Comparison of ENCODE assay signal across 9 cellular contexts in the genomic region with DNA sequence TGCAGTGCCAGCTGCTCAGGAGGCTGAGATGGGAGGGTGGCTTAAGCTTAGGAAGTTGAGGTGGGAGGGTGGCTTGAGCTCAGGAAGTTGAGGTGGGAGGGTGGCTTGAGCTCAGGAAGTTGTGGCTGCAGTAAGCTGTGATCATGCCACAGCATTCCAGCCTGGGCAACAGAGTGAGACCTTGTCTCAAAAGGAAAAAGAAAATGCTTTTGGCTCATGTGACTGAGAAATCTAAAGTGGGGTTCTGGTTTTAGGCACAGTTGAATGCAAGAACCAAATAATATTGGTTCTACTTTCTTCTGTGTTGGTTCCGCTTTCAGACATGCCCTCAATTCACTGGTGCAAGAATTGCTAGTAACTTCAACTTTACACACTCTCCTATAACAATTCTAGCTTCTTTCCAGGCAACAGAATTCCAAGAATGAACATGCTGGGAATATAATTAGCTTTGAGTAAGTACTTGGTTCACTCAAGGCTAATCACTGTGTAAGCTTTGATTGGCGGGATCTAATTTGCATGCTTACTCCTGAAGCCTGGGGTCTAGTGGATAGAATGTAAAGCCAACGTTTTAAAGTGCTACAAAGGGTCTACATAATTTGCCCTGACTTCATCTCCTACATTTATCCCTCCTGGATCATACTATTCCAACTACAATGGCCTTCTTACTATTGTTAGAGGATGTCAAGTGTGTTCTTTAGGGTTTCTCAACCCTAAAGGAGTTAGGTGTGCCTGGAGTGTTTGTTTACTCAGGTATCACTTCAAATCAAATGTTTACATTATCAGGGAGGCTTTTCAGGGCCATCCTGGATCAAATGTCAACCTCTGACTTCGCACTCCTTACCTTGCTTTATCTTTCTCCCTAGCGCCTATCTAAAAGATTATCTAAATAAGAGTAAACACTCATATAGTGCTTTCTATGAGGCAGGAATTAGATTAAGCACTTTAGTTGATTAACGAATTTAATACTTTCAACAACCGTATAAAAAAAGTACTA.
DNase-seq lines count a peak whose midpoint lies in the region; ATAC-seq and TF ChIP-seq lines count a peak whose summit lies in the region.
"Had no signal": no experiment of that assay in that cellular context is flagged by ENCODE, and none has a peak within 500 bp of the region (broad histone marks: within the 10 kb centered on the region; RNA-seq: fewer than 3 reads in every experiment).

No MANE protein-coding gene starts in this region.

- DNase-seq in DMS153 (lab: John Stamatoyannopoulos, UW) (peak; percentile 42), NCI-H146 treated with DMSO at 0.1 percent for 48 hours (lab: John Stamatoyannopoulos, UW; ENCODE audit: unreplicated experiment) (peak; percentile 26), endothelial cell (ENCODE audit: low spot score) (no peak), Peyer's patch (no peak), NCI-H446 (lab: John Stamatoyannopoulos, UW) (no peak)
- DNase-seq in activated effector memory CD4-positive, alpha-beta T cell treated with Interleukin-2 at 50 U/mL for 16 hours: no peak
- DNase-seq: T-helper 9 cell had no signal

- no peaks in the 10 kb centered on the region for H3K9me3 ChIP-seq in Peyer's patch

- H3K27me3 Mint-ChIP-seq in endothelial cell (ENCODE audit: unreplicated experiment): peaks cover 3% of the 10 kb centered on the region

- no peaks in the 10 kb centered on the region for H3K27me3 ChIP-seq in Peyer's patch

- H3K36me3 Mint-ChIP-seq in endothelial cell (ENCODE audit: low read depth, unreplicated experiment): no peaks in the 10 kb centered on the region

- H3K4me3 ChIP-seq in Peyer's patch: no peak overlapping the region

- H3K9me3 Mint-ChIP-seq in endothelial cell (ENCODE audit: unreplicated experiment): no peaks in the 10 kb centered on the region

- ATAC-seq in GM21515 (IDR thresholded peaks at IDR 0.05; ENCODE audit: unreplicated experiment) (peak; percentile 61), HG02870 (IDR thresholded peaks at IDR 0.05; ENCODE audit: unreplicated experiment) (no peak)

- no peak overlapping the region for H3K4me3 Mint-ChIP-seq in endothelial cell (ENCODE audit: unreplicated experiment)

- peaks cover 0 to 7% (median 3%) of the 10 kb centered on the region in 4 donors for H3K4me1 ChIP-seq in Peyer's patch

- TF ChIP-seq CTCF in endothelial cell (IDR thresholded peaks at IDR 0.05; ENCODE audit: unreplicated experiment) (no peak), Peyer's patch (IDR thresholded peaks at IDR 0.05) (no peak)

- peak overlapping the region; percentile 24 for H3K27ac Mint-ChIP-seq in endothelial cell (ENCODE audit: unreplicated experiment)

- peaks cover 24% of the 10 kb centered on the region for H3K4me1 Mint-ChIP-seq in endothelial cell (ENCODE audit: unreplicated experiment)

- H3K27ac ChIP-seq in Peyer's patch: no peak overlapping the region

- no peak for TF ChIP-seq POLR2A in Peyer's patch (IDR thresholded peaks at IDR 0.05)

- no peaks in the 10 kb centered on the region for H3K36me3 ChIP-seq in Peyer's patch

Comparison
In these comparisons a context has a peak if more than half of its experiments do, and no peak if none do; other contexts are left out.
1. DNase-seq: peak in DMS153 (single experiment) and NCI-H146 treated with DMSO at 0.1 percent for 48 hours (single experiment); none in endothelial cell (single experiment), Peyer's patch (0 of 3), activated effector memory CD4-positive, alpha-beta T cell treated with Interleukin-2 at 50 U/mL for 16 hours (single experiment) and NCI-H446 (0 of 2).